ENCODE assay signal across 38 cellular contexts in genomic region chr6:8114956-8115355, GRCh38.
"Had no signal": no experiment of that assay in that cellular context is flagged by ENCODE, and none has a peak within 500 bp of the region (broad histone marks: within the 10 kb centered on the region; RNA-seq: fewer than 3 reads in every experiment).

No MANE protein-coding gene starts in this region.

- H3K27me3 ChIP-seq: adrenal gland, ascending aorta, body of pancreas, brain microvascular endothelial cell, breast epithelium, cardiac muscle cell had no signal

- ATAC-seq: activated naive CD4-positive, alpha-beta T cell treated with anti-CD3 and anti-CD28 coated beads, Interleukin-2, amount 50 U/mL, for 72 hours; activated naive CD8-positive, alpha-beta T cell treated with anti-CD3 and anti-CD28 coated beads, Interleukin-2, amount 50 U/mL, for 24 hours; activated T-cell treated with anti-CD3 and anti-CD28 coated beads, Interleukin-2, amount 50 U/mL, for 4 hours; activated T-cell treated with anti-CD3 and anti-CD28 coated beads, Interleukin-2, amount 50 U/mL, for 72 hours; activated T-helper 17 cell treated with anti-CD3 and anti-CD28 coated beads, Interleukin-2, amount 50 U/mL, for 72 hours; body of pancreas had no signal

- H3K4me3 Mint-ChIP-seq: activated naive CD4-positive, alpha-beta T cell treated with anti-CD3 and anti-CD28 coated beads for 36 hours; activated naive CD4-positive, alpha-beta T cell treated with anti-CD3 and anti-CD28 coated beads, Interleukin-2, amount 10 ng/mL, durations not matched to agents 7 days and 5 days; activated naive CD4-positive, alpha-beta T cell treated with anti-CD3 and anti-CD28 coated beads, Interleukin-2, amount 50 U/mL, for 24 hours; activated naive CD8-positive, alpha-beta T cell; activated naive CD8-positive, alpha-beta T cell treated with anti-CD3 and anti-CD28 coated beads for 36 hours; activated naive CD8-positive, alpha-beta T cell treated with anti-CD3 and anti-CD28 coated beads, Interleukin-2, amount 10 ng/mL, durations not matched to agents 7 days and 5 days; activated naive CD8-positive, alpha-beta T cell treated with anti-CD3 and anti-CD28 coated beads, Interleukin-2, amount 50 U/mL, for 24 hours; activated T-cell treated with anti-CD3 and anti-CD28 coated beads, Interleukin-2, amount 50 U/mL, for 24 hours; activated T-cell treated with anti-CD3 and anti-CD28 coated beads, Interleukin-2, amount 50 U/mL, for 4 hours; activated T-cell treated with anti-CD3 and anti-CD28 coated beads, Interleukin-2, amount 50 U/mL, for 72 hours; activated T-helper 1 cell treated with anti-CD3 and anti-CD28 coated beads, Interleukin-12 subunit alpha, Interleukin-12 subunit beta, Interleukin-2, Interleukin-4 antibody, amounts not matched to agents 30 ng/mL and 10 ng/mL and 1 ng/mL, durations not matched to agents 14 hours and 24 hours and 36 hours; activated T-helper 17 cell treated with anti-CD3 and anti-CD28 coated beads, Interleukin-2, amount 50 U/mL, for 72 hours; brain; central memory CD8-positive, alpha-beta T cell had no signal

- H3K4me3 ChIP-seq: adrenal gland, ascending aorta, body of pancreas, breast epithelium, cardiac muscle cell had no signal

- H3K4me1 ChIP-seq: adrenal gland, ascending aorta, body of pancreas, breast epithelium had no signal

- H3K27ac Mint-ChIP-seq: activated naive CD4-positive, alpha-beta T cell treated with anti-CD3 and anti-CD28 coated beads for 36 hours; activated naive CD4-positive, alpha-beta T cell treated with anti-CD3 and anti-CD28 coated beads, Interleukin-2, amount 10 ng/mL, durations not matched to agents 7 days and 5 days; activated naive CD4-positive, alpha-beta T cell treated with anti-CD3 and anti-CD28 coated beads, Interleukin-2, amount 50 U/mL, for 24 hours; activated naive CD4-positive, alpha-beta T cell treated with anti-CD3 and anti-CD28 coated beads, Interleukin-2, amount 50 U/mL, for 72 hours; activated naive CD8-positive, alpha-beta T cell; activated naive CD8-positive, alpha-beta T cell treated with anti-CD3 and anti-CD28 coated beads for 36 hours; activated naive CD8-positive, alpha-beta T cell treated with anti-CD3 and anti-CD28 coated beads, Interleukin-2, amount 10 ng/mL, durations not matched to agents 7 days and 5 days; activated naive CD8-positive, alpha-beta T cell treated with anti-CD3 and anti-CD28 coated beads, Interleukin-2, amount 50 U/mL, for 24 hours; activated T-cell treated with anti-CD3 and anti-CD28 coated beads, Interleukin-2, amount 50 U/mL, for 24 hours; activated T-helper 1 cell treated with anti-CD3 and anti-CD28 coated beads, Interleukin-12 subunit alpha, Interleukin-12 subunit beta, Interleukin-2, Interleukin-4 antibody, amounts not matched to agents 30 ng/mL and 10 ng/mL and 1 ng/mL, durations not matched to agents 14 hours and 24 hours and 36 hours; activated T-helper 17 cell treated with anti-CD3 and anti-CD28 coated beads, Interleukin-2, amount 50 U/mL, for 72 hours; activated T-helper 2 cell treated with anti-CD3 and anti-CD28 coated beads, Interferon-gamma antibody, Interleukin-2, Interleukin-4, amounts not matched to agents 10 μg/mL and 5 μg/mL and 100 μg/mL, durations not matched to agents 14 hours and 24 hours and 36 hours; brain had no signal

- H3K27ac ChIP-seq: adrenal gland, ascending aorta, body of pancreas, brain microvascular endothelial cell, breast epithelium, cardiac muscle cell had no signal

- FAIRE-seq: astrocyte had no signal

- DNase-seq: activated effector memory CD4-positive, alpha-beta T cell treated with anti-CD3 and anti-CD28 coated beads, Interleukin-2, amount 50 U/mL, for 16 hours; activated effector memory CD4-positive, alpha-beta T cell treated with Interleukin-2 at 50 U/mL for 16 hours; activated gamma-delta T cell; activated gamma-delta T cell treated with Interleukin-2 at 50 U/mL for 16 hours; activated naive CD4-positive, alpha-beta T cell; activated naive CD4-positive, alpha-beta T cell treated with anti-CD3 and anti-CD28 coated beads for 36 hours; activated naive CD4-positive, alpha-beta T cell treated with anti-CD3 and anti-CD28 coated beads, Interleukin-2, amount 10 ng/mL, durations not matched to agents 7 days and 5 days; activated naive CD4-positive, alpha-beta T cell treated with anti-CD3 and anti-CD28 coated beads, Interleukin-2, amount 50 U/mL, for 16 hours; activated naive CD4-positive, alpha-beta T cell treated with Interleukin-2 at 50 U/mL for 16 hours; activated naive CD8-positive, alpha-beta T cell treated with anti-CD3 and anti-CD28 coated beads for 36 hours; activated naive CD8-positive, alpha-beta T cell treated with anti-CD3 and anti-CD28 coated beads, Interleukin-2, amount 10 ng/mL, durations not matched to agents 7 days and 5 days; activated naive CD8-positive, alpha-beta T cell treated with anti-CD3 and anti-CD28 coated beads, Interleukin-2, amount 50 U/mL, for 24 hours; activated T-cell treated with anti-CD3 and anti-CD28 coated beads, Interleukin-2, amount 50 U/mL, for 24 hours; activated T-cell treated with anti-CD3 and anti-CD28 coated beads, Interleukin-2, amount 50 U/mL, for 4 hours; activated T-cell treated with anti-CD3 and anti-CD28 coated beads, Interleukin-2, amount 50 U/mL, for 48 hours; activated T-cell treated with anti-CD3 and anti-CD28 coated beads, Interleukin-2, amount 50 U/mL, for 72 hours; adrenal gland; amniotic stem cell; amygdala; anterior cingulate cortex; aorta; body of pancreas; brain microvascular endothelial cell; caudate nucleus; central memory CD4-positive, alpha-beta T cell; cerebellar nuclear complex had no signal

- H3K36me3 Mint-ChIP-seq: activated naive CD4-positive, alpha-beta T cell treated with anti-CD3 and anti-CD28 coated beads, Interleukin-2, amount 10 ng/mL, durations not matched to agents 7 days and 5 days; activated naive CD4-positive, alpha-beta T cell treated with anti-CD3 and anti-CD28 coated beads, Interleukin-2, amount 50 U/mL, for 24 hours; activated naive CD4-positive, alpha-beta T cell treated with anti-CD3 and anti-CD28 coated beads, Interleukin-2, amount 50 U/mL, for 72 hours; activated naive CD8-positive, alpha-beta T cell; activated naive CD8-positive, alpha-beta T cell treated with anti-CD3 and anti-CD28 coated beads for 36 hours; activated naive CD8-positive, alpha-beta T cell treated with anti-CD3 and anti-CD28 coated beads, Interleukin-2, amount 10 ng/mL, durations not matched to agents 7 days and 5 days; brain had no signal

- H3K36me3 ChIP-seq: adrenal gland, ascending aorta, brain microvascular endothelial cell, breast epithelium, cardiac muscle cell had no signal

- H3K4me1 Mint-ChIP-seq: activated naive CD4-positive, alpha-beta T cell treated with anti-CD3 and anti-CD28 coated beads, Interleukin-2, amount 10 ng/mL, durations not matched to agents 7 days and 5 days; activated naive CD4-positive, alpha-beta T cell treated with anti-CD3 and anti-CD28 coated beads, Interleukin-2, amount 50 U/mL, for 24 hours; activated naive CD8-positive, alpha-beta T cell treated with anti-CD3 and anti-CD28 coated beads for 36 hours; activated naive CD8-positive, alpha-beta T cell treated with anti-CD3 and anti-CD28 coated beads, Interleukin-2, amount 10 ng/mL, durations not matched to agents 7 days and 5 days; activated naive CD8-positive, alpha-beta T cell treated with anti-CD3 and anti-CD28 coated beads, Interleukin-2, amount 50 U/mL, for 24 hours; activated T-helper 17 cell treated with anti-CD3 and anti-CD28 coated beads, Interleukin-2, amount 50 U/mL, for 72 hours; brain; central memory CD8-positive, alpha-beta T cell had no signal

- H3K9me3 ChIP-seq: adrenal gland, ascending aorta, body of pancreas, breast epithelium had no signal

- H3K9me3 Mint-ChIP-seq: activated naive CD4-positive, alpha-beta T cell treated with anti-CD3 and anti-CD28 coated beads for 36 hours; activated naive CD4-positive, alpha-beta T cell treated with anti-CD3 and anti-CD28 coated beads, Interleukin-2, amount 10 ng/mL, durations not matched to agents 7 days and 5 days; activated naive CD4-positive, alpha-beta T cell treated with anti-CD3 and anti-CD28 coated beads, Interleukin-2, amount 50 U/mL, for 24 hours; activated naive CD4-positive, alpha-beta T cell treated with anti-CD3 and anti-CD28 coated beads, Interleukin-2, amount 50 U/mL, for 72 hours; activated naive CD8-positive, alpha-beta T cell treated with anti-CD3 and anti-CD28 coated beads for 36 hours; activated naive CD8-positive, alpha-beta T cell treated with anti-CD3 and anti-CD28 coated beads, Interleukin-2, amount 10 ng/mL, durations not matched to agents 7 days and 5 days; activated naive CD8-positive, alpha-beta T cell treated with anti-CD3 and anti-CD28 coated beads, Interleukin-2, amount 50 U/mL, for 24 hours; activated T-cell treated with anti-CD3 and anti-CD28 coated beads, Interleukin-2, amount 50 U/mL, for 24 hours; activated T-cell treated with anti-CD3 and anti-CD28 coated beads, Interleukin-2, amount 50 U/mL, for 4 hours; activated T-cell treated with anti-CD3 and anti-CD28 coated beads, Interleukin-2, amount 50 U/mL, for 72 hours; activated T-helper 1 cell treated with anti-CD3 and anti-CD28 coated beads, Interleukin-12 subunit alpha, Interleukin-12 subunit beta, Interleukin-2, Interleukin-4 antibody, amounts not matched to agents 30 ng/mL and 10 ng/mL and 1 ng/mL, durations not matched to agents 14 hours and 24 hours and 36 hours; activated T-helper 17 cell treated with anti-CD3 and anti-CD28 coated beads, Interleukin-2, amount 50 U/mL, for 72 hours; activated T-helper 2 cell treated with anti-CD3 and anti-CD28 coated beads, Interferon-gamma antibody, Interleukin-2, Interleukin-4, amounts not matched to agents 10 μg/mL and 5 μg/mL and 100 μg/mL, durations not matched to agents 14 hours and 24 hours and 36 hours; central memory CD8-positive, alpha-beta T cell had no signal
